In the genomic region with DNA sequence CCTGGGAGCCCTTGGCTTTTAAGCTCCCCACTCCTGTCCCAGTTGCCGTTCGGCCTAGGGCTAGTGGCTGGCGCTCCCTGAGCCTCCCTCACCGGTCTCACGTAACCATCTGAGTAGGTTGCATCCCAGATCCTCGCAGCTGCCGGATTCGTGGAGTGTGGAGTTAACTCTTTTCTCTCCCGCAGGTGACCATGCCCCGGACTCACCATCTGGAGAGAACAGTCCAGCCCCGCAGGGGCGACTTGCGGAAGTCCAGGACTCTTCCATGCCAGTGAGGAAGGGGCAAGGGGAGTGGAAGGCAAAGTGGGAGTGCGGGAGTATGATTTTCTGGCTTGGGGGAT, we compare ENCODE assay signal across 9 cellular contexts. TPM values are rescaled to one million over a fixed set of nuclear protein-coding genes. Genes with fewer than 3 reads are reported as not detected.
DNase-seq lines count a peak whose midpoint lies in the region; ATAC-seq and TF ChIP-seq lines count a peak whose summit lies in the region.
"Had no signal": no experiment of that assay in that cellular context is flagged by ENCODE, and none has a peak within 500 bp of the region (broad histone marks: within the 10 kb centered on the region; RNA-seq: fewer than 3 reads in every experiment).

No MANE protein-coding gene starts in this region.

- H3K4me1 ChIP-seq in Peyer's patch (peaks cover 0 to 29% (median 12%) of the 10 kb centered on the region in 4 donors), neural progenitor cell (peaks cover 10% of the 10 kb centered on the region)

- H3K9me3 Mint-ChIP-seq in neural progenitor cell = peaks cover 3% of the 10 kb centered on the region

- H3K9me3 ChIP-seq in Peyer's patch (no peaks in the 10 kb centered on the region), neural progenitor cell (ENCODE audit: low read depth) (no peaks in the 10 kb centered on the region)

- no peak for ATAC-seq in GM18870 (IDR thresholded peaks at IDR 0.05; ENCODE audit: unreplicated experiment)

- peak overlapping the region; percentile 90 for H3K4me2 ChIP-seq in neural progenitor cell

- peaks cover 17% of the 10 kb centered on the region for H3K36me3 Mint-ChIP-seq in neural progenitor cell

- no peak for TF ChIP-seq POLR2A in Peyer's patch (IDR thresholded peaks at IDR 0.05)

- peaks cover 34% of the 10 kb centered on the region for H3K79me2 ChIP-seq in neural progenitor cell (ENCODE audit: low read depth)

- no peaks in the 10 kb centered on the region for H3K27me3 ChIP-seq in Peyer's patch
- H3K27me3 ChIP-seq in neural progenitor cell = no peaks in the 10 kb centered on the region

- peak overlapping the region; percentile 95 for H3K4me3 Mint-ChIP-seq in neural progenitor cell

- peak overlapping the region; percentile 95 for H3K27ac Mint-ChIP-seq in neural progenitor cell

- peak overlapping the region; percentile 95 to 99 (median 97) for H3K27ac ChIP-seq in Peyer's patch
- peak overlapping the region; percentile 96 for H3K27ac ChIP-seq in epithelial cell of prostate
- no peak overlapping the region for H3K27ac ChIP-seq in neural progenitor cell

- H3F3A ChIP-seq in neural progenitor cell (ENCODE audit: low read depth) = peaks cover 49% of the 10 kb centered on the region

- peaks cover 22% of the 10 kb centered on the region for H3K27me3 Mint-ChIP-seq in neural progenitor cell (ENCODE audit: insufficient read depth, low read depth)

- H3K9ac ChIP-seq in neural progenitor cell = peak overlapping the region; percentile 63

- TF ChIP-seq CTCF in Peyer's patch (IDR thresholded peaks at IDR 0.05) (no peak), neural progenitor cell (IDR thresholded peaks at IDR 0.05) (no peak)

- H2AFZ ChIP-seq in neural progenitor cell (replicated peaks) = no peak overlapping the region

- peaks cover 27% of the 10 kb centered on the region for H3K4me1 Mint-ChIP-seq in neural progenitor cell

- peak; percentile 44 for DNase-seq in COLO668 (lab: John Stamatoyannopoulos, UW; ENCODE audit: unreplicated experiment)
- peak in 1 of 3 donors; percentile 54 for DNase-seq in Peyer's patch
- DNase-seq in epithelial cell of prostate (ENCODE audit: low read depth, low spot score) = no peak
- DNase-seq in neural progenitor cell (ENCODE audit: low spot score) = peak; percentile 43
- no peak for DNase-seq in NCI-H510A (lab: John Stamatoyannopoulos, UW)
- no peak for DNase-seq in NK-92 treated with Interleukin-12 subunit alpha and Interleukin-12 subunit beta, amount 100 ng/mL, for 24 hours (lab: John Stamatoyannopoulos, UW)
- no peak for DNase-seq in SKM-1 (lab: John Stamatoyannopoulos, UW; ENCODE audit: unreplicated experiment)

- H4K20me1 ChIP-seq in neural progenitor cell (ENCODE audit: low read depth) = peaks cover 22% of the 10 kb centered on the region

- H3K36me3 ChIP-seq in Peyer's patch (peaks cover 0 to 47% (median 0%) of the 10 kb centered on the region in 3 donors), neural progenitor cell (no peaks in the 10 kb centered on the region)

- H3K4me3 ChIP-seq in Peyer's patch (peak overlapping the region; percentile 80 to 97 (median 90)), neural progenitor cell (peak overlapping the region; percentile 87)

RNA-seq across cellular contexts. Expression of a gene that starts 0.9 kb away (rescaled TPM):
- total RNA-seq in Peyer's patch (100 to 1,000 TPM in 1 of 4 donors, 10 to 100 TPM in 3; 68.3 to 101 (median 78.9) TPM), neural progenitor cell (ENCODE audit: low replicate concordance) (36.8 and 42.4 TPM in 2 replicates)

RNA-seq across cellular contexts. Expression of a gene that starts 3.2 kb away (rescaled TPM):
- 1,000 to 10,000 TPM in 3 of 4 donors, 100 to 1,000 TPM in 1; 961 to 2,313 (median 1,456) TPM for total RNA-seq in Peyer's patch
- total RNA-seq in neural progenitor cell (ENCODE audit: low replicate concordance) = 704 and 971 TPM in 2 replicates

RNA-seq across cellular contexts. Expression of a gene that starts 11.5 kb away (rescaled TPM):
- total RNA-seq in Peyer's patch (10 to 100 TPM in 3 of 4 donors, 1 to 10 TPM in 1; 4.4 to 75.1 (median 12.1) TPM), neural progenitor cell (ENCODE audit: low replicate concordance) (9.2 and 25.1 TPM in 2 replicates)

RNA-seq across cellular contexts. Expression of a gene that starts 18.5 kb away (rescaled TPM):
- total RNA-seq in Peyer's patch (1 to 10 TPM in 2 of 4 donors, not detected in 2; 1.3 to 1.9 TPM), neural progenitor cell (ENCODE audit: low replicate concordance) (not detected in 2 replicates)
- total RNA-seq: pulmonary artery endothelial cell had no signal

RNA-seq across cellular contexts. Expression of a gene that starts 27.1 kb away (rescaled TPM):
- 100 to 1,000 TPM; 100 to 173 (median 122) TPM for total RNA-seq in Peyer's patch
- 92.1 and 113 TPM in 2 replicates for total RNA-seq in neural progenitor cell (ENCODE audit: low replicate concordance)

Comparison
In these comparisons a context has a peak if more than half of its experiments do, and no peak if none do; other contexts are left out.
1. DNase-seq: peak in COLO668 (single experiment) and neural progenitor cell (single experiment); none in epithelial cell of prostate (single experiment), NCI-H510A (single experiment), NK-92 treated with Interleukin-12 subunit alpha and Interleukin-12 subunit beta, amount 100 ng/mL, for 24 hours (single experiment) and SKM-1 (single experiment).